In the genomic region with DNA sequence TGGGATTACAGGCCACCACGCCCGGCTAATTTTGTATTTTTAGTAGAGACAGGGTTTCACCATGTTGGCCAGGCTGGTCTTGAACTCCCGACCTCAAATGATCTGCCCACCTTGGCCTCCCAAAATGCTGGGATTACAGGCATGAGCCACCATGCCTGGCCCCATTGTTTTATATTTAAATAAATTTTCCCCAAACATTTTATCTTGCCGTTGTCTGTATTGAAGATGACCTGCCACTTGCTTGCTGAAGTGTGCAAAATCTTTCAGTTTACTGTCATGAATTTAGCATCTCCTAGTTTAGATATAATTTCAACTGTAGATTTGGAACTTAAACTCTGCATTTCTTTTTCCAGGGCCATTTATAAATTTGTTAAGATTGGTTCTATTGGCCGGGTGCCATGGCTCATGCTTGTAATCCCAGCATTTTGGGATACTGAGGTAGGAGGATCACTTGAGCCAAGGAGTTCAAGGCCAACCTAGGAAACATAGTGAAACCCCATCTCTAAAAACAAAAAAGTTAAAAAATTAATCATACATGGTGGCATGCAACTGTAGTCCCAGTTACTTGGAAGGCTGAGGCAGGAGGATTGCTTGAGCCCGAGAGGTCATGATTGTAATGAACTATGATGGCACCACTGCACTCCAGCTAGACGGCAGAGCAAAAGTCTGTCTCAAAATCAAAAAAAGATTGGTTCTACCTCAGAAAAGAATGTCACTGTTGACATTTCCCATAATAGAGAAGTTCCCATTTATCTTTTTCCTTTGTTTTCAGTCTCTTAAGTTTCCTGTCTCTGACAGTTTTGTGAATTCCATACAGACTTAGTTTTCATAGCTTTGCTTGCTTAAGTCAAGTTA, we compare ENCODE assay signal across 12 cellular contexts.
A peak's percentile ranks its signal among the peaks of the same experiment; 100 is the strongest.
DNase-seq lines count a peak whose midpoint lies in the region; ATAC-seq and TF ChIP-seq lines count a peak whose summit lies in the region.
"Had no signal": no experiment of that assay in that cellular context is flagged by ENCODE, and none has a peak within 500 bp of the region (broad histone marks: within the 10 kb centered on the region; RNA-seq: fewer than 3 reads in every experiment).

No MANE protein-coding gene starts in this region.

- CTCF ChIA-PET in HCT116 (lab: Charles Lee), result no interaction called here

- no peak overlapping the region for H2AFZ ChIP-seq in HCT116 (ENCODE audit: low read depth, low read length, poor library complexity, severe bottlenecking)

- TF ChIP-seq CTCF in HCT116 (IDR thresholded peaks at IDR 0.05 in 2 of 3, conservative IDR thresholded peaks at IDR 0.05 in 1 of 3; ENCODE audit: borderline replicate concordance in 1 of 3, insufficient read depth in 1 of 3, low read depth in 2 of 3, low read length in 2 of 3) (no peak), coronary artery (IDR thresholded peaks at IDR 0.05) (no peak)

- H3K4me1 ChIP-seq in HCT116 (ENCODE audit: control insufficient read depth in 1 of 2, insufficient read depth in 2 of 2, low read length in 2 of 2), result peaks cover 67 to 73% of the 10 kb centered on the region in 2 experiments
- H3K4me1 ChIP-seq: testis had no signal

- TF ChIP-seq POLR2A in HCT116 (IDR thresholded peaks at IDR 0.05; ENCODE audit: borderline replicate concordance, extremely low read depth, insufficient read depth, insufficient read length), result no peak

- POLR2A ChIA-PET in HCT116 (lab: Charles Lee), result interaction anchor here (1.3 to 1.5 kb wide), 2 partner anchors 39 to 46 kb away, joined by 4 to 6 read pairs; no protein-coding TSS in a partner anchor

- no peak overlapping the region for H3K4me3 ChIP-seq in HCT116 (replicated peaks in 1 of 2; ENCODE audit: low read depth in 1 of 2, low read length in 2 of 2)
- no peak overlapping the region for H3K4me3 ChIP-seq in coronary artery
- H3K4me3 ChIP-seq: testis had no signal

- H4K20me1 ChIP-seq in HCT116 (ENCODE audit: insufficient read depth), result no peaks in the 10 kb centered on the region

- no peaks in the 10 kb centered on the region for H3K9me2 ChIP-seq in HCT116 (ENCODE audit: insufficient read depth)

- ATAC-seq in HCT116, result no peak
- no peak for ATAC-seq in GM18861 (IDR thresholded peaks at IDR 0.05; ENCODE audit: unreplicated experiment)

- TF ChIP-seq RAD21 in HCT116 (IDR thresholded peaks at IDR 0.05; ENCODE audit: low read depth), result no peak

- BruUV-seq in HCT116 (replicated peaks; lab: Mats Ljungman, UMichigan), result no TSS peak

- RAD21 ChIA-PET in HCT116 (lab: Charles Lee; ENCODE audit: low non-redundant PET in 1 of 2, low total read pairs in 2 of 2, uncharacterized antibody in 2 of 2, unreplicated experiment in 2 of 2), result interaction anchor here in 1 of 2 experiments (0.6 to 1.6 kb wide), 2 partner anchors 37 to 55 kb away, joined by 3 to 8 read pairs; no protein-coding TSS in a partner anchor

- H3K4me2 ChIP-seq in HCT116 (ENCODE audit: low read length), result peak overlapping the region; percentile 8; the same call in 1 of the 2 replicates

- H3K27ac ChIP-seq in HCT116 (ENCODE audit: low read depth, low read length), result peak overlapping the region; percentile 46
- peak overlapping the region; percentile 28 to 45 for H3K27ac ChIP-seq in coronary artery
- H3K27ac ChIP-seq: testis had no signal

- no peaks in the 10 kb centered on the region for H3K27me3 ChIP-seq in HCT116 (ENCODE audit: insufficient read depth, low read length)
- H3K27me3 ChIP-seq: testis had no signal

- peaks cover 11% of the 10 kb centered on the region for H3K79me2 ChIP-seq in HCT116 (ENCODE audit: insufficient read depth, low read length)

- 0 out of 4 replicates have a peak, but pooled peaks cover 0 to 5% of the 10 kb centered on the region in 2 experiments for H3K36me3 ChIP-seq in HCT116 (ENCODE audit: control insufficient read depth in 1 of 2, insufficient read depth in 2 of 2, low read length in 2 of 2)

- DNase-seq in AG20443 (ENCODE audit: low spot score) (peak; percentile 14), HCT116 (ENCODE audit: low read depth, low spot score) (no peak), coronary artery (ENCODE audit: low spot score) (no peak), non-pigmented ciliary epithelial cell (ENCODE audit: low read depth) (peak; percentile 63), epidermal melanocyte (ENCODE audit: insufficient read length, low spot score) (no peak), NCI-H1694 treated with DMSO at 0.1 percent for 48 hours (lab: John Stamatoyannopoulos, UW) (no peak), amniotic stem cell (lab: John Stamatoyannopoulos, UW) (no peak)
- DNase-seq: activated CD8-positive, alpha-beta memory T cell treated with anti-CD3 and anti-CD28 coated beads for 24 hours; DMS79 treated with DMSO at 0.1 percent for 48 hours; NCI-H446; testis had no signal

- H3K9me3 ChIP-seq in HCT116 (ENCODE audit: control insufficient read depth in 1 of 2, insufficient read depth in 1 of 2, low read depth in 1 of 2, low read length in 2 of 2), result no peaks in the 10 kb centered on the region
- H3K9me3 ChIP-seq: testis had no signal

- intact Hi-C loops in HCT116 (cut with micrococcal nuclease), result no loop called here

- H3K9ac ChIP-seq in HCT116 (ENCODE audit: low read length), result no peak overlapping the region

TF ChIP-seq in HCT116, 20 proteins besides CTCF, POLR2A, EP300 and RAD21:
- TF ChIP-seq ZFX (IDR thresholded peaks at IDR 0.05), result no peak
- no peak for TF ChIP-seq JUND (IDR thresholded peaks at IDR 0.05)
- no peak for TF ChIP-seq EZH2 (IDR thresholded peaks at IDR 0.05)
- TF ChIP-seq, protein P1, sequence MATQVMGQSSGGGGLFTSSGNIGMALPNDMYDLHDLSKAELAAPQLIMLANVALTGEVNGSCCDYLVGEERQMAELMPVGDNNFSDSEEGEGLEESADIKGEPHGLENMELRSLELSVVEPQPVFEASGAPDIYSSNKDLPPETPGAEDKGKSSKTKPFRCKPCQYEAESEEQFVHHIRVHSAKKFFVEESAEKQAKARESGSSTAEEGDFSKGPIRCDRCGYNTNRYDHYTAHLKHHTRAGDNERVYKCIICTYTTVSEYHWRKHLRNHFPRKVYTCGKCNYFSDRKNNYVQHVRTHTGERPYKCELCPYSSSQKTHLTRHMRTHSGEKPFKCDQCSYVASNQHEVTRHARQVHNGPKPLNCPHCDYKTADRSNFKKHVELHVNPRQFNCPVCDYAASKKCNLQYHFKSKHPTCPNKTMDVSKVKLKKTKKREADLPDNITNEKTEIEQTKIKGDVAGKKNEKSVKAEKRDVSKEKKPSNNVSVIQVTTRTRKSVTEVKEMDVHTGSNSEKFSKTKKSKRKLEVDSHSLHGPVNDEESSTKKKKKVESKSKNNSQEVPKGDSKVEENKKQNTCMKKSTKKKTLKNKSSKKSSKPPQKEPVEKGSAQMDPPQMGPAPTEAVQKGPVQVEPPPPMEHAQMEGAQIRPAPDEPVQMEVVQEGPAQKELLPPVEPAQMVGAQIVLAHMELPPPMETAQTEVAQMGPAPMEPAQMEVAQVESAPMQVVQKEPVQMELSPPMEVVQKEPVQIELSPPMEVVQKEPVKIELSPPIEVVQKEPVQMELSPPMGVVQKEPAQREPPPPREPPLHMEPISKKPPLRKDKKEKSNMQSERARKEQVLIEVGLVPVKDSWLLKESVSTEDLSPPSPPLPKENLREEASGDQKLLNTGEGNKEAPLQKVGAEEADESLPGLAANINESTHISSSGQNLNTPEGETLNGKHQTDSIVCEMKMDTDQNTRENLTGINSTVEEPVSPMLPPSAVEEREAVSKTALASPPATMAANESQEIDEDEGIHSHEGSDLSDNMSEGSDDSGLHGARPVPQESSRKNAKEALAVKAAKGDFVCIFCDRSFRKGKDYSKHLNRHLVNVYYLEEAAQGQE (IDR thresholded peaks at IDR 0.05; ENCODE audit: low read depth), result no peak
- TF ChIP-seq ELF1 (IDR thresholded peaks at IDR 0.05; ENCODE audit: borderline replicate concordance, low read depth), result no peak
- TF ChIP-seq EGR1 (IDR thresholded peaks at IDR 0.05; ENCODE audit: low read depth), result no peak
- TF ChIP-seq TCF7L2 (IDR thresholded peaks at IDR 0.05; ENCODE audit: borderline replicate concordance, extremely low read depth, insufficient read depth, insufficient read length), result no peak
- TF ChIP-seq SIN3A (IDR thresholded peaks at IDR 0.05; ENCODE audit: low read depth), result no peak

Comparison
In these comparisons a context has a peak if more than half of its experiments do, and no peak if none do; other contexts are left out.
1. DNase-seq: peak in AG20443 (single experiment) and non-pigmented ciliary epithelial cell (single experiment); none in HCT116 (single experiment), coronary artery (single experiment), epidermal melanocyte (single experiment), NCI-H1694 treated with DMSO at 0.1 percent for 48 hours (single experiment) and amniotic stem cell (single experiment).